ENCODE assay signal across 21 cellular contexts in the genomic region with DNA sequence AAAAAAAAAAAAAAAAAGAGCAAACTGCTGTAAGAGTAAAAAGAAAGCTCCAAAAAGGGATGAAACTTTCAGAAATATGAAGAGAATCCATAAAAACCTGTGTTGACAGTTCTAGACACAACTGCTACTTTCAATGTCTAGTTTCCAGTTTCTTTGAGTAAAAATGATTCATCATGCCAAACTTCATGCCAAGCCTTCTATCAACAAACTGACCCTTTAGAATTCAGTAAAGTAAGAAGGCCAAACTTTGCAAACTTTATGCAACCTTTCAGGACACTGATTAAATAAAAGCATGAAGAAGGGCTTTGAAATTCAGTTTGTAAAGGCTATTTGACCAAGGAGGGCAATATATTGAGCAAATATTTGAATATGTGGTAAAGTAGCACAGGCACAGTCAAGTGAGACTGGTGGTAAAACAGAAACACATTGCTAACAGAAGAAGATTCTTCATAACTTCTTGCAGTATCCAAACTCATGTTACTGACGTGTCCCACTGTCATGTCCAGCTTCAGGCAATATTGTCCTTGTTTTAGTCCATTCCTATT. TPM values are rescaled to one million over a fixed set of nuclear protein-coding genes. Genes with fewer than 3 reads are reported as not detected.
A peak's percentile ranks its signal among the peaks of the same experiment; 100 is the strongest.
DNase-seq lines count a peak whose midpoint lies in the region; ATAC-seq and TF ChIP-seq lines count a peak whose summit lies in the region.
"Had no signal": no experiment of that assay in that cellular context is flagged by ENCODE, and none has a peak within 500 bp of the region (broad histone marks: within the 10 kb centered on the region; RNA-seq: fewer than 3 reads in every experiment).

No MANE protein-coding gene starts in this region.

- TF ChIP-seq CTCF in 22Rv1 (IDR thresholded peaks at IDR 0.05) = no peak
- TF ChIP-seq CTCF in osteocyte (IDR thresholded peaks at IDR 0.05) = no peak
- TF ChIP-seq CTCF in chondrocyte (IDR thresholded peaks at IDR 0.05) = no peak

- no peak overlapping the region for H3K4me3 Mint-ChIP-seq in osteocyte (ENCODE audit: unreplicated experiment)
- no peak overlapping the region for H3K4me3 Mint-ChIP-seq in chondrocyte (ENCODE audit: unreplicated experiment)
- H3K4me3 Mint-ChIP-seq: CD4-positive, alpha-beta memory T cell had no signal

- H3K4me1 Mint-ChIP-seq in osteocyte (ENCODE audit: unreplicated experiment) (peaks cover 29% of the 10 kb centered on the region), chondrocyte (ENCODE audit: low read depth) (peaks cover 28% of the 10 kb centered on the region)

- H3K27ac ChIP-seq in 22Rv1 = peak overlapping the region; percentile 65
- H3K27ac ChIP-seq: BLaER1 had no signal

- H3K27me3 Mint-ChIP-seq in osteocyte (ENCODE audit: unreplicated experiment) (no peaks in the 10 kb centered on the region), chondrocyte (ENCODE audit: low read depth) (no peaks in the 10 kb centered on the region)

- ATAC-seq in GM21381 (IDR thresholded peaks at IDR 0.05; ENCODE audit: unreplicated experiment) = no peak
- ATAC-seq: Right ventricle myocardium inferior had no signal

- H3K27ac Mint-ChIP-seq in osteocyte (ENCODE audit: unreplicated experiment) = peak overlapping the region; percentile 13
- no peak overlapping the region for H3K27ac Mint-ChIP-seq in chondrocyte (ENCODE audit: unreplicated experiment)
- H3K27ac Mint-ChIP-seq: CD4-positive, alpha-beta memory T cell had no signal

- DNase-seq in NCI-H226 = peak; percentile 8
- DNase-seq in fibroblast of peridontal ligament (ENCODE audit: extremely low read depth) = peak; percentile 74
- DNase-seq in osteocyte (ENCODE audit: extremely low spot score, unreplicated experiment) = no peak
- no peak for DNase-seq in activated CD4-positive, alpha-beta T cell treated with anti-CD3 and anti-CD28 coated beads for 1 hour
- no peak for DNase-seq in SKM-1 (lab: John Stamatoyannopoulos, UW; ENCODE audit: unreplicated experiment)
- no peak for DNase-seq in chondrocyte (ENCODE audit: low spot score)
- DNase-seq: CD4-positive, alpha-beta memory T cell; DMS153; EL; IMR-90; MG63; NCI-H1048; NCI-H1436 treated with DMSO at 0.1 percent for 48 hours; NCI-H2081; NCI-H2171 treated with DMSO at 0.1 percent for 48 hours; NCI-H446 treated with DMSO at 0.1 percent for 48 hours; NK-92 treated with Interleukin-12 subunit alpha and Interleukin-12 subunit beta, amount 100 ng/mL, for 24 hours had no signal

- H3K36me3 Mint-ChIP-seq in osteocyte (ENCODE audit: unreplicated experiment) = no peaks in the 10 kb centered on the region
- H3K36me3 Mint-ChIP-seq in chondrocyte (ENCODE audit: low read depth) = no peaks in the 10 kb centered on the region
- H3K36me3 Mint-ChIP-seq: CD4-positive, alpha-beta memory T cell had no signal

- no peaks in the 10 kb centered on the region for H3K9me3 Mint-ChIP-seq in osteocyte (ENCODE audit: unreplicated experiment)
- no peaks in the 10 kb centered on the region for H3K9me3 Mint-ChIP-seq in chondrocyte (ENCODE audit: low read depth)
- H3K9me3 Mint-ChIP-seq: CD4-positive, alpha-beta memory T cell had no signal

RNA-seq across cellular contexts. Expression of gene CFAP20DC, which starts 56.3 kb away (rescaled TPM):
- 1.4 and 1.6 TPM in 2 replicates for total RNA-seq in osteocyte
- 1.9 to 3.6 TPM (median 3.1 TPM) in 3 replicates for total RNA-seq in chondrocyte

Comparison
In these comparisons a context has a peak if more than half of its experiments do, and no peak if none do; other contexts are left out.
1. DNase-seq: peak in NCI-H226 (single experiment) and fibroblast of peridontal ligament (single experiment); none in osteocyte (single experiment), activated CD4-positive, alpha-beta T cell treated with anti-CD3 and anti-CD28 coated beads for 1 hour (single experiment), SKM-1 (single experiment) and chondrocyte (single experiment).